In genomic region chr5:160961761-160962160, GRCh38 we compare ENCODE assay signal across 20 cellular contexts.
"Had no signal": no experiment of that assay in that cellular context is flagged by ENCODE, and none has a peak within 500 bp of the region (broad histone marks: within the 10 kb centered on the region; RNA-seq: fewer than 3 reads in every experiment).

No MANE protein-coding gene starts in this region.

- H3K4me1 Mint-ChIP-seq: activated CD4-positive, alpha-beta T cell treated with anti-CD3 and anti-CD28 coated beads, Interleukin-2, amount 10 ng/mL, durations not matched to agents 7 days and 5 days; activated naive CD4-positive, alpha-beta T cell treated with anti-CD3 and anti-CD28 coated beads, Interleukin-2, amount 50 U/mL, for 24 hours had no signal

- H3K36me3 Mint-ChIP-seq: activated naive CD4-positive, alpha-beta T cell treated with anti-CD3 and anti-CD28 coated beads, Interleukin-2, amount 50 U/mL, for 24 hours had no signal

- H3K27ac Mint-ChIP-seq: activated CD4-positive, alpha-beta T cell treated with anti-CD3 and anti-CD28 coated beads, Interleukin-2, amount 10 ng/mL, durations not matched to agents 7 days and 5 days; activated CD8-positive, alpha-beta T cell treated with anti-CD3 and anti-CD28 coated beads for 36 hours; activated naive CD4-positive, alpha-beta T cell treated with anti-CD3 and anti-CD28 coated beads, Interleukin-2, amount 50 U/mL, for 24 hours; stimulated activated naive CD8-positive, alpha-beta T cell treated with anti-CD3 and anti-CD28 coated beads, Interleukin-15, Interleukin-2, amounts not matched to agents 100 ng/mL and 50 ng/mL, for 24 hours had no signal

- DNase-seq: activated CD4-positive, alpha-beta T cell treated with anti-CD3 and anti-CD28 coated beads, Interleukin-2, amount 10 ng/mL, durations not matched to agents 7 days and 5 days; activated CD4-positive, CD25-positive, alpha-beta regulatory T cell treated with anti-CD3 and anti-CD28 coated beads, Interleukin-2, amount 50 U/mL, for 72 hours; activated CD8-positive, alpha-beta T cell treated with anti-CD3 and anti-CD28 coated beads for 36 hours; activated gamma-delta T cell treated with Interleukin-2 at 50 U/mL for 16 hours; activated T-cell treated with anti-CD3 and anti-CD28 coated beads, Interleukin-2, amount 50 U/mL, for 1 hour; anterior cingulate cortex; body of pancreas; colonic mucosa; heart right ventricle; kidney; lower lobe of right lung; mesendoderm; mucosa of descending colon; nucleus accumbens; right cardiac atrium; stimulated activated CD4-positive, alpha-beta T cell treated with anti-CD3 and anti-CD28 coated beads, Interleukin-12 subunit alpha, Interleukin-12 subunit beta, amount 100 ng/mL, for 4 hours; stimulated activated CD4-positive, alpha-beta T cell treated with anti-CD3 and anti-CD28 coated beads, Interleukin-4, amount 100 ng/mL, for 4 hours; thyroid gland had no signal

- H3K9me3 Mint-ChIP-seq: activated CD4-positive, alpha-beta T cell treated with anti-CD3 and anti-CD28 coated beads, Interleukin-2, amount 10 ng/mL, durations not matched to agents 7 days and 5 days; activated CD8-positive, alpha-beta T cell treated with anti-CD3 and anti-CD28 coated beads for 36 hours; activated naive CD4-positive, alpha-beta T cell treated with anti-CD3 and anti-CD28 coated beads, Interleukin-2, amount 50 U/mL, for 24 hours; stimulated activated naive CD8-positive, alpha-beta T cell treated with anti-CD3 and anti-CD28 coated beads, Interleukin-15, Interleukin-2, amounts not matched to agents 100 ng/mL and 50 ng/mL, for 24 hours had no signal

- H3K4me3 Mint-ChIP-seq: activated CD4-positive, alpha-beta T cell treated with anti-CD3 and anti-CD28 coated beads, Interleukin-2, amount 10 ng/mL, durations not matched to agents 7 days and 5 days; activated CD8-positive, alpha-beta T cell treated with anti-CD3 and anti-CD28 coated beads for 36 hours; activated naive CD4-positive, alpha-beta T cell treated with anti-CD3 and anti-CD28 coated beads, Interleukin-2, amount 50 U/mL, for 24 hours; stimulated activated naive CD8-positive, alpha-beta T cell treated with anti-CD3 and anti-CD28 coated beads, Interleukin-15, Interleukin-2, amounts not matched to agents 100 ng/mL and 50 ng/mL, for 24 hours had no signal

- H3K27me3 Mint-ChIP-seq: activated naive CD4-positive, alpha-beta T cell treated with anti-CD3 and anti-CD28 coated beads, Interleukin-2, amount 50 U/mL, for 24 hours; stimulated activated naive CD8-positive, alpha-beta T cell treated with anti-CD3 and anti-CD28 coated beads, Interleukin-15, Interleukin-2, amounts not matched to agents 100 ng/mL and 50 ng/mL, for 24 hours had no signal
